Comparison of ENCODE assay signal across 38 cellular contexts in genomic region chr6:70254784-70255183, GRCh38. TPM values are rescaled to one million over a fixed set of nuclear protein-coding genes. Genes with fewer than 3 reads are reported as not detected.
"Had no signal": no experiment of that assay in that cellular context is flagged by ENCODE, and none has a peak within 500 bp of the region (broad histone marks: within the 10 kb centered on the region; RNA-seq: fewer than 3 reads in every experiment).

No MANE protein-coding gene starts in this region.

- H3K36me3 Mint-ChIP-seq: activated naive CD4-positive, alpha-beta T cell treated with anti-CD3 and anti-CD28 coated beads, Interleukin-2, amount 10 ng/mL, durations not matched to agents 7 days and 5 days; activated naive CD4-positive, alpha-beta T cell treated with anti-CD3 and anti-CD28 coated beads, Interleukin-2, amount 50 U/mL, for 24 hours; activated naive CD4-positive, alpha-beta T cell treated with anti-CD3 and anti-CD28 coated beads, Interleukin-2, amount 50 U/mL, for 72 hours; activated naive CD8-positive, alpha-beta T cell; activated naive CD8-positive, alpha-beta T cell treated with anti-CD3 and anti-CD28 coated beads for 36 hours; activated naive CD8-positive, alpha-beta T cell treated with anti-CD3 and anti-CD28 coated beads, Interleukin-2, amount 10 ng/mL, durations not matched to agents 7 days and 5 days; brain had no signal

- H3K9me3 ChIP-seq: adrenal gland, ascending aorta, breast epithelium had no signal

- H3K4me3 Mint-ChIP-seq: activated naive CD4-positive, alpha-beta T cell treated with anti-CD3 and anti-CD28 coated beads for 36 hours; activated naive CD4-positive, alpha-beta T cell treated with anti-CD3 and anti-CD28 coated beads, Interleukin-2, amount 10 ng/mL, durations not matched to agents 7 days and 5 days; activated naive CD4-positive, alpha-beta T cell treated with anti-CD3 and anti-CD28 coated beads, Interleukin-2, amount 50 U/mL, for 24 hours; activated naive CD8-positive, alpha-beta T cell; activated naive CD8-positive, alpha-beta T cell treated with anti-CD3 and anti-CD28 coated beads for 36 hours; activated naive CD8-positive, alpha-beta T cell treated with anti-CD3 and anti-CD28 coated beads, Interleukin-2, amount 10 ng/mL, durations not matched to agents 7 days and 5 days; activated naive CD8-positive, alpha-beta T cell treated with anti-CD3 and anti-CD28 coated beads, Interleukin-2, amount 50 U/mL, for 24 hours; activated T-cell treated with anti-CD3 and anti-CD28 coated beads, Interleukin-2, amount 50 U/mL, for 24 hours; activated T-cell treated with anti-CD3 and anti-CD28 coated beads, Interleukin-2, amount 50 U/mL, for 4 hours; activated T-cell treated with anti-CD3 and anti-CD28 coated beads, Interleukin-2, amount 50 U/mL, for 72 hours; activated T-helper 1 cell treated with anti-CD3 and anti-CD28 coated beads, Interleukin-12 subunit alpha, Interleukin-12 subunit beta, Interleukin-2, Interleukin-4 antibody, amounts not matched to agents 30 ng/mL and 10 ng/mL and 1 ng/mL, durations not matched to agents 14 hours and 24 hours and 36 hours; activated T-helper 17 cell treated with anti-CD3 and anti-CD28 coated beads, Interleukin-2, amount 50 U/mL, for 72 hours; brain; central memory CD8-positive, alpha-beta T cell had no signal

- H3K27ac ChIP-seq: adrenal gland, ascending aorta, brain microvascular endothelial cell, breast epithelium, cardiac muscle cell had no signal

- H3K27me3 Mint-ChIP-seq: activated naive CD4-positive, alpha-beta T cell treated with anti-CD3 and anti-CD28 coated beads, Interleukin-2, amount 10 ng/mL, durations not matched to agents 7 days and 5 days; activated naive CD8-positive, alpha-beta T cell treated with anti-CD3 and anti-CD28 coated beads, Interleukin-2, amount 50 U/mL, for 24 hours; brain; central memory CD8-positive, alpha-beta T cell had no signal

- H3K4me3 ChIP-seq: adrenal gland, ascending aorta, breast epithelium, cardiac muscle cell had no signal

- H3K9me3 Mint-ChIP-seq: activated naive CD4-positive, alpha-beta T cell treated with anti-CD3 and anti-CD28 coated beads for 36 hours; activated naive CD4-positive, alpha-beta T cell treated with anti-CD3 and anti-CD28 coated beads, Interleukin-2, amount 10 ng/mL, durations not matched to agents 7 days and 5 days; activated naive CD4-positive, alpha-beta T cell treated with anti-CD3 and anti-CD28 coated beads, Interleukin-2, amount 50 U/mL, for 24 hours; activated naive CD4-positive, alpha-beta T cell treated with anti-CD3 and anti-CD28 coated beads, Interleukin-2, amount 50 U/mL, for 72 hours; activated naive CD8-positive, alpha-beta T cell treated with anti-CD3 and anti-CD28 coated beads for 36 hours; activated naive CD8-positive, alpha-beta T cell treated with anti-CD3 and anti-CD28 coated beads, Interleukin-2, amount 10 ng/mL, durations not matched to agents 7 days and 5 days; activated naive CD8-positive, alpha-beta T cell treated with anti-CD3 and anti-CD28 coated beads, Interleukin-2, amount 50 U/mL, for 24 hours; activated T-cell treated with anti-CD3 and anti-CD28 coated beads, Interleukin-2, amount 50 U/mL, for 24 hours; activated T-cell treated with anti-CD3 and anti-CD28 coated beads, Interleukin-2, amount 50 U/mL, for 4 hours; activated T-cell treated with anti-CD3 and anti-CD28 coated beads, Interleukin-2, amount 50 U/mL, for 72 hours; activated T-helper 1 cell treated with anti-CD3 and anti-CD28 coated beads, Interleukin-12 subunit alpha, Interleukin-12 subunit beta, Interleukin-2, Interleukin-4 antibody, amounts not matched to agents 30 ng/mL and 10 ng/mL and 1 ng/mL, durations not matched to agents 14 hours and 24 hours and 36 hours; activated T-helper 17 cell treated with anti-CD3 and anti-CD28 coated beads, Interleukin-2, amount 50 U/mL, for 72 hours; activated T-helper 2 cell treated with anti-CD3 and anti-CD28 coated beads, Interferon-gamma antibody, Interleukin-2, Interleukin-4, amounts not matched to agents 10 μg/mL and 5 μg/mL and 100 μg/mL, durations not matched to agents 14 hours and 24 hours and 36 hours; brain; central memory CD8-positive, alpha-beta T cell had no signal

- ATAC-seq: activated naive CD4-positive, alpha-beta T cell treated with anti-CD3 and anti-CD28 coated beads, Interleukin-2, amount 50 U/mL, for 72 hours; activated naive CD8-positive, alpha-beta T cell treated with anti-CD3 and anti-CD28 coated beads, Interleukin-2, amount 50 U/mL, for 24 hours; activated T-cell treated with anti-CD3 and anti-CD28 coated beads, Interleukin-2, amount 50 U/mL, for 4 hours; activated T-cell treated with anti-CD3 and anti-CD28 coated beads, Interleukin-2, amount 50 U/mL, for 72 hours; activated T-helper 17 cell treated with anti-CD3 and anti-CD28 coated beads, Interleukin-2, amount 50 U/mL, for 72 hours had no signal

- DNase-seq: activated effector memory CD4-positive, alpha-beta T cell treated with anti-CD3 and anti-CD28 coated beads, Interleukin-2, amount 50 U/mL, for 16 hours; activated effector memory CD4-positive, alpha-beta T cell treated with Interleukin-2 at 50 U/mL for 16 hours; activated gamma-delta T cell; activated gamma-delta T cell treated with Interleukin-2 at 50 U/mL for 16 hours; activated naive CD4-positive, alpha-beta T cell; activated naive CD4-positive, alpha-beta T cell treated with anti-CD3 and anti-CD28 coated beads for 36 hours; activated naive CD4-positive, alpha-beta T cell treated with anti-CD3 and anti-CD28 coated beads, Interleukin-2, amount 10 ng/mL, durations not matched to agents 7 days and 5 days; activated naive CD4-positive, alpha-beta T cell treated with anti-CD3 and anti-CD28 coated beads, Interleukin-2, amount 50 U/mL, for 16 hours; activated naive CD4-positive, alpha-beta T cell treated with Interleukin-2 at 50 U/mL for 16 hours; activated naive CD8-positive, alpha-beta T cell treated with anti-CD3 and anti-CD28 coated beads for 36 hours; activated naive CD8-positive, alpha-beta T cell treated with anti-CD3 and anti-CD28 coated beads, Interleukin-2, amount 10 ng/mL, durations not matched to agents 7 days and 5 days; activated naive CD8-positive, alpha-beta T cell treated with anti-CD3 and anti-CD28 coated beads, Interleukin-2, amount 50 U/mL, for 24 hours; activated T-cell treated with anti-CD3 and anti-CD28 coated beads, Interleukin-2, amount 50 U/mL, for 1 hour; activated T-cell treated with anti-CD3 and anti-CD28 coated beads, Interleukin-2, amount 50 U/mL, for 24 hours; activated T-cell treated with anti-CD3 and anti-CD28 coated beads, Interleukin-2, amount 50 U/mL, for 4 hours; activated T-cell treated with anti-CD3 and anti-CD28 coated beads, Interleukin-2, amount 50 U/mL, for 48 hours; activated T-cell treated with anti-CD3 and anti-CD28 coated beads, Interleukin-2, amount 50 U/mL, for 72 hours; adrenal gland; amniotic stem cell; amygdala; anterior cingulate cortex; aorta; brain microvascular endothelial cell; caudate nucleus; central memory CD4-positive, alpha-beta T cell; cerebellar nuclear complex had no signal

- H3K4me1 Mint-ChIP-seq: activated naive CD4-positive, alpha-beta T cell treated with anti-CD3 and anti-CD28 coated beads, Interleukin-2, amount 10 ng/mL, durations not matched to agents 7 days and 5 days; activated naive CD4-positive, alpha-beta T cell treated with anti-CD3 and anti-CD28 coated beads, Interleukin-2, amount 50 U/mL, for 24 hours; activated naive CD8-positive, alpha-beta T cell treated with anti-CD3 and anti-CD28 coated beads for 36 hours; activated naive CD8-positive, alpha-beta T cell treated with anti-CD3 and anti-CD28 coated beads, Interleukin-2, amount 10 ng/mL, durations not matched to agents 7 days and 5 days; activated naive CD8-positive, alpha-beta T cell treated with anti-CD3 and anti-CD28 coated beads, Interleukin-2, amount 50 U/mL, for 24 hours; activated T-helper 17 cell treated with anti-CD3 and anti-CD28 coated beads, Interleukin-2, amount 50 U/mL, for 72 hours; central memory CD8-positive, alpha-beta T cell had no signal

- H3K36me3 ChIP-seq: adrenal gland, ascending aorta, brain microvascular endothelial cell, breast epithelium, cardiac muscle cell had no signal

- H3K27ac Mint-ChIP-seq: activated naive CD4-positive, alpha-beta T cell treated with anti-CD3 and anti-CD28 coated beads for 36 hours; activated naive CD4-positive, alpha-beta T cell treated with anti-CD3 and anti-CD28 coated beads, Interleukin-2, amount 10 ng/mL, durations not matched to agents 7 days and 5 days; activated naive CD4-positive, alpha-beta T cell treated with anti-CD3 and anti-CD28 coated beads, Interleukin-2, amount 50 U/mL, for 24 hours; activated naive CD4-positive, alpha-beta T cell treated with anti-CD3 and anti-CD28 coated beads, Interleukin-2, amount 50 U/mL, for 72 hours; activated naive CD8-positive, alpha-beta T cell; activated naive CD8-positive, alpha-beta T cell treated with anti-CD3 and anti-CD28 coated beads for 36 hours; activated naive CD8-positive, alpha-beta T cell treated with anti-CD3 and anti-CD28 coated beads, Interleukin-2, amount 10 ng/mL, durations not matched to agents 7 days and 5 days; activated naive CD8-positive, alpha-beta T cell treated with anti-CD3 and anti-CD28 coated beads, Interleukin-2, amount 50 U/mL, for 24 hours; activated T-cell treated with anti-CD3 and anti-CD28 coated beads, Interleukin-2, amount 50 U/mL, for 24 hours; activated T-cell treated with anti-CD3 and anti-CD28 coated beads, Interleukin-2, amount 50 U/mL, for 72 hours; activated T-helper 1 cell treated with anti-CD3 and anti-CD28 coated beads, Interleukin-12 subunit alpha, Interleukin-12 subunit beta, Interleukin-2, Interleukin-4 antibody, amounts not matched to agents 30 ng/mL and 10 ng/mL and 1 ng/mL, durations not matched to agents 14 hours and 24 hours and 36 hours; activated T-helper 17 cell treated with anti-CD3 and anti-CD28 coated beads, Interleukin-2, amount 50 U/mL, for 72 hours; activated T-helper 2 cell treated with anti-CD3 and anti-CD28 coated beads, Interferon-gamma antibody, Interleukin-2, Interleukin-4, amounts not matched to agents 10 μg/mL and 5 μg/mL and 100 μg/mL, durations not matched to agents 14 hours and 24 hours and 36 hours; brain had no signal

- H3K27me3 ChIP-seq: adrenal gland, ascending aorta, brain microvascular endothelial cell, breast epithelium, cardiac muscle cell had no signal

- H3K4me1 ChIP-seq: adrenal gland, ascending aorta, breast epithelium had no signal

RNA-seq across cellular contexts. Expression of gene COL9A1, which starts 48.1 kb away (rescaled TPM):
- total RNA-seq: activated naive CD4-positive, alpha-beta T cell treated with anti-CD3 and anti-CD28 coated beads for 36 hours; activated naive CD4-positive, alpha-beta T cell treated with anti-CD3 and anti-CD28 coated beads, Interleukin-2, amount 50 U/mL, for 72 hours; activated naive CD8-positive, alpha-beta T cell treated with anti-CD3 and anti-CD28 coated beads for 36 hours; activated naive CD8-positive, alpha-beta T cell treated with anti-CD3 and anti-CD28 coated beads, Interleukin-2, amount 10 ng/mL, durations not matched to agents 7 days and 5 days; activated T-cell treated with anti-CD3 and anti-CD28 coated beads, Interleukin-2, amount 50 U/mL, for 4 hours; activated T-cell treated with anti-CD3 and anti-CD28 coated beads, Interleukin-2, amount 50 U/mL, for 72 hours; activated T-helper 1 cell treated with anti-CD3 and anti-CD28 coated beads, Interleukin-12 subunit alpha, Interleukin-12 subunit beta, Interleukin-2, Interleukin-4 antibody, amounts not matched to agents 30 ng/mL and 10 ng/mL and 1 ng/mL, durations not matched to agents 14 hours and 24 hours and 36 hours; activated T-helper 2 cell treated with anti-CD3 and anti-CD28 coated beads, Interferon-gamma antibody, Interleukin-2, Interleukin-4, amounts not matched to agents 10 μg/mL and 5 μg/mL and 100 μg/mL, durations not matched to agents 14 hours and 24 hours and 36 hours; adrenal gland; aorta; bronchial epithelial cell had no signal
